8 cellular contexts compared by ENCODE assay signal in genomic region chr11:12235549-12235944, GRCh38.
DNase-seq lines count a peak whose midpoint lies in the region; ATAC-seq and TF ChIP-seq lines count a peak whose summit lies in the region.

No MANE protein-coding gene starts in this region.

- DNase-seq in AG09309 (ENCODE audit: low read depth) (no peak), islet precursor cell (peak; percentile 66), middle frontal gyrus (ENCODE audit: extremely low spot score, low spot score) (no peak), SKM-1 treated with dmso at 0.1 percent for 144 hours (lab: John Stamatoyannopoulos, UW; ENCODE audit: unreplicated experiment) (no peak), cerebellum (ENCODE audit: low spot score) (no peak)
- peak; percentile 22 to 33 for DNase-seq in activated CD4-positive, alpha-beta T cell treated with anti-CD3 and anti-CD28 coated beads, Interleukin-2, amount 50 U/mL, for 48 hours

- ATAC-seq in GM21529 (IDR thresholded peaks at IDR 0.05; ENCODE audit: unreplicated experiment) (peak; percentile 21), GM18873 (IDR thresholded peaks at IDR 0.05; ENCODE audit: low FRiP score, unreplicated experiment) (no peak)

- H3K4me3 ChIP-seq in AG09309 (ENCODE audit: control insufficient read depth, low read depth, low read length), result no peak overlapping the region

- TF ChIP-seq CTCF in AG09309 (IDR thresholded peaks at IDR 0.05; ENCODE audit: control insufficient read depth, insufficient read depth, low read depth, low read length, missing control alignments), result peak; percentile 29

Comparison
In these comparisons a context has a peak if more than half of its experiments do, and no peak if none do; other contexts are left out.
1. DNase-seq: peak in activated CD4-positive, alpha-beta T cell treated with anti-CD3 and anti-CD28 coated beads, Interleukin-2, amount 50 U/mL, for 48 hours (2 of 2) and islet precursor cell (single experiment); none in AG09309 (single experiment), middle frontal gyrus (single experiment), SKM-1 treated with dmso at 0.1 percent for 144 hours (single experiment) and cerebellum (single experiment).